8 cellular contexts compared by ENCODE assay signal in genomic region chr9:12884736-12885395, GRCh38.
A peak's percentile ranks its signal among the peaks of the same experiment; 100 is the strongest.
DNase-seq lines count a peak whose midpoint lies in the region; ATAC-seq and TF ChIP-seq lines count a peak whose summit lies in the region.

No MANE protein-coding gene starts in this region.

- TF ChIP-seq CTCF in body of pancreas (IDR thresholded peaks at IDR 0.05) (peak; percentile 29 to 84 (median 79)), left lung (IDR thresholded peaks at IDR 0.05) (peak in 1 of 2 donors; percentile 34), spleen (IDR thresholded peaks at IDR 0.05 in 8 of 11, conservative IDR thresholded peaks at IDR 0.05 in 3 of 11) (peak in 3 of 11 experiments; percentile 20 to 45 (median 21))

- H3K27me3 ChIP-seq in body of pancreas (no peaks in the 10 kb centered on the region), left lung (no peaks in the 10 kb centered on the region), spleen (replicated peaks in 1 of 7) (no peaks in the 10 kb centered on the region)

- H3K4me3 ChIP-seq in body of pancreas (no peak overlapping the region), left lung (no peak overlapping the region), spleen (no peak overlapping the region)

- ATAC-seq in body of pancreas: peak; percentile 82
- ATAC-seq in left lung: peak; percentile 92
- ATAC-seq in activated CD4-positive, CD25-positive, alpha-beta regulatory T cell treated with anti-CD3 and anti-CD28 coated beads, Interleukin-2, amount 50 U/mL, for 24 hours: no peak

- 49 to 53% methylated on average over 4 of the region's 4 CpGs for WGBS in body of pancreas, 2 donors
- 64 to 80% (median 67%) methylated on average over 4 of the region's 4 CpGs for WGBS in spleen, 5 donors

- no peak overlapping the region for H3K27ac ChIP-seq in body of pancreas
- no peak overlapping the region for H3K27ac ChIP-seq in left lung
- no peak overlapping the region for H3K27ac ChIP-seq in spleen

- TF ChIP-seq POLR2A in body of pancreas (IDR thresholded peaks at IDR 0.05) (no peak), spleen (IDR thresholded peaks at IDR 0.05) (no peak)

- intact Hi-C loops in body of pancreas (cut with DNase I) (loop anchor here (5.0 kb wide), 1 partner anchor 163 kb away; no protein-coding TSS in a partner anchor), left lung (cut with DNase I) (loop anchor here in 1 of 2 donors (10.0 kb wide), 1 partner anchor 160 kb away; no protein-coding TSS in a partner anchor), spleen (cut with DNase I; ENCODE audit: low total_unique reads) (no loop called here)

- no peaks in the 10 kb centered on the region for H3K36me3 ChIP-seq in body of pancreas (replicated peaks in 1 of 2; ENCODE audit: insufficient read depth in 1 of 2, low read depth in 2 of 2)
- no peaks in the 10 kb centered on the region for H3K36me3 ChIP-seq in left lung
- no peaks in the 10 kb centered on the region for H3K36me3 ChIP-seq in spleen

- H3K9me3 ChIP-seq in body of pancreas: no peaks in the 10 kb centered on the region
- H3K9me3 ChIP-seq in left lung: peaks cover 0 to 4% of the 10 kb centered on the region in 2 donors
- H3K9me3 ChIP-seq in spleen: peaks cover 0 to 13% (median 0%) of the 10 kb centered on the region in 8 donors

- H3K4me1 ChIP-seq in body of pancreas (no peaks in the 10 kb centered on the region), left lung (no peaks in the 10 kb centered on the region), spleen (no peaks in the 10 kb centered on the region)

- DNase-seq in AG08395 (ENCODE audit: low spot score) (peak; percentile 48), M059J (ENCODE audit: low read depth) (peak; percentile 76), body of pancreas (peak in 1 of 4 donors; percentile 14), left lung (no peak), spleen (no peak)
- no peak for DNase-seq in NK-92 treated with Interleukin-12 subunit alpha and Interleukin-12 subunit beta, amount 100 ng/mL, for 24 hours (lab: John Stamatoyannopoulos, UW)
- DNase-seq in stimulated activated CD4-positive, alpha-beta T cell treated with anti-CD3 and anti-CD28 coated beads, Interleukin-4, amount 100 ng/mL, for 4 hours: no peak

Comparison
In these comparisons a context has a peak if more than half of its experiments do, and no peak if none do; other contexts are left out.
1. DNase-seq: peak in AG08395 (single experiment) and M059J (single experiment); none in left lung (0 of 2), NK-92 treated with Interleukin-12 subunit alpha and Interleukin-12 subunit beta, amount 100 ng/mL, for 24 hours (single experiment), stimulated activated CD4-positive, alpha-beta T cell treated with anti-CD3 and anti-CD28 coated beads, Interleukin-4, amount 100 ng/mL, for 4 hours (0 of 2) and spleen (single experiment).
2. ATAC-seq: peak in body of pancreas (single experiment) and left lung (single experiment); none in activated CD4-positive, CD25-positive, alpha-beta regulatory T cell treated with anti-CD3 and anti-CD28 coated beads, Interleukin-2, amount 50 U/mL, for 24 hours (0 of 2).